8 cellular contexts compared by ENCODE assay signal in the genomic region with DNA sequence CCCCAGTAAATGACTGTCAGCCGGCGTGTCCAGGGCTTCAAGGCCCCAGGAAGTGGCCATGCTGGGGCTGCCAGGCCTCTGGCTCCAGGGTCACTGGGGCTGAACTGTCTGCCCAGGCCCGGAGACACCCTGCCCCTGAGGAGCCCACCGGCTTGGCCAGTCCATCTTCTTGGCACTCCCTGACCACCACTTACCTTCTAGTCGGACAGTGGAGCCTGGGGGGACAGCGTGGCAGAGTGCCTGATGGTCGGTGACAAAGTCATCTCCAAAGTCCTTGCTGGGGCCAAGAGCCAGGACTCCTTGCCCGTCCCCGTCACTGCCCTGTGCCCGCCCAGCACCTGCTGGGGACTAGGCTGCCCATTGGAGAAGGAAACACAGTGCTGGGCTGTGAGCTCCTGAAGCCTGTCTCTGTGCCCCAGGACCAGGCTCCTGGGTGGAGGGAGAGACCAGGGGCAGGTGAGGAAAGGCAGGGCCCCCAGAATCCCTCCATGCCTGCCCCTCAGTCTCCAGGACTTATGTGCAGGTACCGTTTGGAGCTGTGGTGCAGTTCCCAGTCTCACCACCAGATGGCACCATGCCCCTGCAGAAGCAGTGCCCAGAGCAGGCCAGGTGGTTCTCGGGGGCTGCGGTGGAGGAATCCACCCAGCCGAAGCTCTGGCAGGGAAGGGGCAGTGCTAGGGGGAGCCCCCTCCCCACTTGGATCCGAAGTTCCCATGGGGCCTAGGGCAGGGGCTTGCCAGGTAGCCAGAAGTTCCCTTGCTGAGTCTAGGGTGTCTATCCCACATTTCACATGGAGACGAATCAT. TPM values are rescaled to one million over a fixed set of nuclear protein-coding genes. Genes with fewer than 3 reads are reported as not detected.
A peak's percentile ranks its signal among the peaks of the same experiment; 100 is the strongest.
DNase-seq lines count a peak whose midpoint lies in the region; ATAC-seq and TF ChIP-seq lines count a peak whose summit lies in the region.

No MANE protein-coding gene starts in this region.

- H4K20me1 ChIP-seq in PC-9 (ENCODE audit: insufficient read depth), result peaks cover 3% of the 10 kb centered on the region; the same call in 1 of the 2 replicates
- no peaks in the 10 kb centered on the region for H4K20me1 ChIP-seq in fibroblast of lung (ENCODE audit: control insufficient read depth, extremely low read depth, insufficient read depth, low read length)
- no peaks in the 10 kb centered on the region for H4K20me1 ChIP-seq in neural cell (ENCODE audit: insufficient read depth)

- H3K36me3 Mint-ChIP-seq in CD4-positive, alpha-beta memory T cell, result no peaks in the 10 kb centered on the region

- H3K79me2 ChIP-seq in PC-9 (ENCODE audit: low read depth) (no peaks in the 10 kb centered on the region), fibroblast of lung (ENCODE audit: control insufficient read depth, insufficient read depth, low read length) (no peaks in the 10 kb centered on the region), neural cell (replicated peaks; ENCODE audit: insufficient read depth, low read length) (no peaks in the 10 kb centered on the region)

- no peak overlapping the region for H3K4me3 ChIP-seq in CD4-positive, alpha-beta memory T cell (ENCODE audit: low read length in 2 of 2)
- no peak overlapping the region for H3K4me3 ChIP-seq in HL-60 (replicated peaks; ENCODE audit: insufficient read depth, low read length)
- H3K4me3 ChIP-seq in PC-9, result no peak overlapping the region
- H3K4me3 ChIP-seq in fibroblast of lung (replicated peaks in 1 of 4; ENCODE audit: control extremely low read depth in 1 of 4, insufficient read depth in 1 of 4, low read depth in 3 of 4, low read length in 4 of 4), result no peak overlapping the region
- no peak overlapping the region for H3K4me3 ChIP-seq in neural cell (ENCODE audit: low read length)

- H3K27me3 Mint-ChIP-seq in CD4-positive, alpha-beta memory T cell, result peaks cover 0 to 3% of the 10 kb centered on the region in 2 donors

- no peak for TF ChIP-seq EP300 in neural cell (conservative IDR thresholded peaks at IDR 0.05; ENCODE audit: poor library complexity, severe bottlenecking)

- H2AFZ ChIP-seq in PC-9 (no peak overlapping the region), fibroblast of lung (ENCODE audit: low read length) (no peak overlapping the region), neural cell (ENCODE audit: low read depth, low read length) (no peak overlapping the region)

- H3K4me2 ChIP-seq in PC-9 (no peak overlapping the region), fibroblast of lung (ENCODE audit: extremely low read depth, insufficient read depth, low read length) (no peak overlapping the region), neural cell (ENCODE audit: low read length) (no peak overlapping the region)

- H3K9ac ChIP-seq in fibroblast of lung (ENCODE audit: insufficient read depth, low read length) (no peak overlapping the region), neural cell (ENCODE audit: low read length) (no peak overlapping the region)

- peak; percentile 69 to 85 (median 81) for DNase-seq in CD4-positive, alpha-beta memory T cell
- DNase-seq in HL-60 (ENCODE audit: low read depth in 1 of 2, low spot score in 1 of 2) (peak; percentile 38 to 65), PC-9 (peak; percentile 38 to 73), fibroblast of lung (ENCODE audit: low read depth in 2 of 2) (peak; percentile 58 to 66)
- peak; percentile 91 to 93 for DNase-seq in activated T-cell treated with anti-CD3 and anti-CD28 coated beads, Interleukin-2, amount 50 U/mL, for 48 hours
- peak; percentile 56 to 92 (median 83) for DNase-seq in stimulated activated naive CD4-positive, alpha-beta T cell (lab: John Stamatoyannopoulos, UW)

- H3K9me3 ChIP-seq in CD4-positive, alpha-beta memory T cell (ENCODE audit: control insufficient read depth in 1 of 2, low read length in 2 of 2), result no peaks in the 10 kb centered on the region
- H3K9me3 ChIP-seq in PC-9 (ENCODE audit: insufficient read depth, low read depth) (no peaks in the 10 kb centered on the region), fibroblast of lung (ENCODE audit: control insufficient read depth, insufficient read depth, low read depth, low read length) (no peaks in the 10 kb centered on the region), neural cell (ENCODE audit: low read length) (no peaks in the 10 kb centered on the region)

- ATAC-seq in HG03097 (IDR thresholded peaks at IDR 0.05; ENCODE audit: low FRiP score, unreplicated experiment), result no peak

- BruUV-seq in PC-9 (replicated peaks; lab: Mats Ljungman, UMichigan), result no TSS peak

- CTCF ChIA-PET in CD4-positive, alpha-beta memory T cell (lab: Charles Lee; ENCODE audit: partially characterized antibody), result interaction anchor here (0.6 to 3.0 kb wide), 15 partner anchors 18 to 300 kb away, joined by 3 to 31 read pairs (median 3); no protein-coding TSS in a partner anchor
- CTCF ChIA-PET in PC-9 (lab: Charles Lee), result interaction anchor here (0.6 kb wide), 1 partner anchor 126 kb away, joined by 11 read pairs; no protein-coding TSS in a partner anchor

- no peaks in the 10 kb centered on the region for H3K4me1 ChIP-seq in CD4-positive, alpha-beta memory T cell (ENCODE audit: insufficient read depth, low read length)
- H3K4me1 ChIP-seq in PC-9 (replicated peaks; ENCODE audit: insufficient read depth) (no peaks in the 10 kb centered on the region), fibroblast of lung (ENCODE audit: control insufficient read depth, extremely low read depth, insufficient read depth, low read length) (no peaks in the 10 kb centered on the region)

- no peaks in the 10 kb centered on the region for H3K9me3 Mint-ChIP-seq in CD4-positive, alpha-beta memory T cell

- TF ChIP-seq CTCF in HL-60 (IDR thresholded peaks at IDR 0.05; ENCODE audit: insufficient read depth, low read length) (peak; percentile 97), PC-9 (conservative IDR thresholded peaks at IDR 0.05) (peak; percentile 97), fibroblast of lung (conservative IDR thresholded peaks at IDR 0.05 in 1 of 2, IDR thresholded peaks at IDR 0.05 in 1 of 2; ENCODE audit: low read depth in 1 of 2, low read length in 2 of 2) (peak; percentile 95 to 98), neural cell (IDR thresholded peaks at IDR 0.05; ENCODE audit: poor library complexity, severe bottlenecking) (peak; percentile 99)

- peak; percentile 100 for TF ChIP-seq RAD21 in neural cell (conservative IDR thresholded peaks at IDR 0.05)

- POLR2A ChIA-PET in CD4-positive, alpha-beta memory T cell (lab: Charles Lee; ENCODE audit: partially characterized antibody), result interaction anchor here (0.7 to 1.1 kb wide), 3 partner anchors 8 to 82 kb away, joined by 3 to 4 read pairs (median 3); no protein-coding TSS in a partner anchor
- POLR2A ChIA-PET in PC-9 (lab: Charles Lee; ENCODE audit: unreplicated experiment), result no interaction called here

- no peak overlapping the region for H3K27ac Mint-ChIP-seq in CD4-positive, alpha-beta memory T cell

- peaks cover 0 to 5% (median 2%) of the 10 kb centered on the region in 4 donors for H3K4me1 Mint-ChIP-seq in CD4-positive, alpha-beta memory T cell

- no peaks in the 10 kb centered on the region for H3K9me2 ChIP-seq in PC-9 (ENCODE audit: insufficient read depth)
- H3K9me2 ChIP-seq in neural cell (ENCODE audit: insufficient read depth, low read length), result no peaks in the 10 kb centered on the region

- no peaks in the 10 kb centered on the region for H3K27me3 ChIP-seq in CD4-positive, alpha-beta memory T cell (ENCODE audit: insufficient read depth, low read length)
- H3K27me3 ChIP-seq in HL-60 (ENCODE audit: insufficient read depth, poor library complexity, severe bottlenecking) (peaks cover 7% of the 10 kb centered on the region), PC-9 (ENCODE audit: insufficient read depth, low read depth) (peaks cover 15% of the 10 kb centered on the region), fibroblast of lung (ENCODE audit: control insufficient read depth, insufficient read depth, low read length) (no peaks in the 10 kb centered on the region), neural cell (ENCODE audit: insufficient read depth, low read depth, low read length) (no peaks in the 10 kb centered on the region)

- H3F3A ChIP-seq in PC-9 (ENCODE audit: insufficient read depth, low read depth), result no peaks in the 10 kb centered on the region
- no peaks in the 10 kb centered on the region for H3F3A ChIP-seq in neural cell (ENCODE audit: insufficient read depth, low read length, poor library complexity, severe bottlenecking)

- H3K27ac ChIP-seq in CD4-positive, alpha-beta memory T cell (ENCODE audit: low read depth, low read length), result no peak overlapping the region
- H3K27ac ChIP-seq in HL-60 (replicated peaks), result no peak overlapping the region
- H3K27ac ChIP-seq in PC-9, result no peak overlapping the region
- H3K27ac ChIP-seq in fibroblast of lung (ENCODE audit: insufficient read depth, low read length), result no peak overlapping the region
- H3K27ac ChIP-seq in neural cell (ENCODE audit: low read length), result no peak overlapping the region

- H3K36me3 ChIP-seq in CD4-positive, alpha-beta memory T cell (ENCODE audit: insufficient read depth, low read length), result no peaks in the 10 kb centered on the region
- H3K36me3 ChIP-seq in PC-9 (ENCODE audit: low read depth), result no peaks in the 10 kb centered on the region
- H3K36me3 ChIP-seq in fibroblast of lung (ENCODE audit: control insufficient read depth, insufficient read depth, low read length), result no peaks in the 10 kb centered on the region
- H3K36me3 ChIP-seq in neural cell (ENCODE audit: insufficient read depth, low read length), result no peaks in the 10 kb centered on the region

- H3K4me3 Mint-ChIP-seq in CD4-positive, alpha-beta memory T cell, result no peak overlapping the region

- intact Hi-C loops in CD4-positive, alpha-beta memory T cell (cut with micrococcal nuclease), result loop anchor here (1.0 to 5.0 kb wide), 4 partner anchors 111 to 585 kb away; partner anchors contain the start of gene RTN4R
- intact Hi-C loops in PC-9 (cut with micrococcal nuclease; ENCODE audit: unreplicated experiment), result loop anchor here (1.0 to 10.0 kb wide), 5 partner anchors 81 to 538 kb away; no protein-coding TSS in a partner anchor

RNA-seq across cellular contexts. Expression of gene CCDC188, which starts 6.0 kb away (rescaled TPM):
- not detected for total RNA-seq in CD4-positive, alpha-beta memory T cell
- polyA plus RNA-seq in CD4-positive, alpha-beta memory T cell, result not detected
- total RNA-seq in PC-9 (2021) (not detected in 2 replicates), fibroblast of lung (0.33 TPM in 1 of 2 replicates, not detected in the other)
- polyA plus RNA-seq in fibroblast of lung (0.37 and 0.59 TPM in 2 replicates), neural cell (not detected in 2 replicates)
- 0.96 and 2.0 TPM in 2 replicates for polyA plus RNA-seq in fibroblast of lung (2012)
- polyA minus RNA-seq in fibroblast of lung (ENCODE audit: low replicate concordance) (not detected in 2 replicates), neural cell (not detected in 2 replicates)

RNA-seq across cellular contexts. Expression of gene ZDHHC8, which starts 25.2 kb away (rescaled TPM):
- 10 to 100 TPM; 80.0 to 81.7 TPM for total RNA-seq in CD4-positive, alpha-beta memory T cell
- 1 to 10 TPM; 1.0 to 7.0 TPM for polyA plus RNA-seq in CD4-positive, alpha-beta memory T cell
- total RNA-seq in PC-9 (2021), result 34.4 and 46.8 TPM in 2 replicates
- 2.8 and 6.6 TPM in 2 replicates for total RNA-seq in fibroblast of lung
- polyA plus RNA-seq in fibroblast of lung, result 26.2 and 31.3 TPM in 2 replicates
- polyA plus RNA-seq in fibroblast of lung (2012), result 42.0 and 49.0 TPM in 2 replicates
- 111 and 114 TPM in 2 replicates for polyA minus RNA-seq in fibroblast of lung (ENCODE audit: low replicate concordance)
- 4.5 and 11.4 TPM in 2 replicates for polyA plus RNA-seq in neural cell
- 5.6 and 7.3 TPM in 2 replicates for polyA minus RNA-seq in neural cell

RNA-seq across cellular contexts. Expression of gene TRMT2A, which starts 39.8 kb away (rescaled TPM):
- total RNA-seq in CD4-positive, alpha-beta memory T cell, result 100 to 1,000 TPM; 110 to 126 TPM
- 10 to 100 TPM; 28.0 to 37.5 TPM for polyA plus RNA-seq in CD4-positive, alpha-beta memory T cell
- 31.5 and 32.7 TPM in 2 replicates for total RNA-seq in PC-9 (2021)
- total RNA-seq in fibroblast of lung, result 38.8 and 52.2 TPM in 2 replicates
- polyA plus RNA-seq in fibroblast of lung, result 12.9 and 13.5 TPM in 2 replicates
- polyA plus RNA-seq in fibroblast of lung (2012), result 23.8 and 28.5 TPM in 2 replicates
- polyA minus RNA-seq in fibroblast of lung (ENCODE audit: low replicate concordance), result 28.7 and 36.2 TPM in 2 replicates
- 96.7 and 103 TPM in 2 replicates for polyA plus RNA-seq in neural cell
- polyA minus RNA-seq in neural cell, result 39.4 and 42.6 TPM in 2 replicates

RNA-seq across cellular contexts. Expression of gene RANBP1, which starts 40.9 kb away (rescaled TPM):
- total RNA-seq in CD4-positive, alpha-beta memory T cell, result 10 to 100 TPM; 61.9 to 67.9 TPM
- polyA plus RNA-seq in CD4-positive, alpha-beta memory T cell, result 100 to 1,000 TPM in 1 of 2 donors, 10 to 100 TPM in 1; 87.0 to 111 TPM
- 168 and 175 TPM in 2 replicates for total RNA-seq in PC-9 (2021)
- total RNA-seq in fibroblast of lung, result 87.8 and 88.5 TPM in 2 replicates
- 178 and 362 TPM in 2 replicates for polyA plus RNA-seq in fibroblast of lung
- 127 and 235 TPM in 2 replicates for polyA plus RNA-seq in fibroblast of lung (2012)
- polyA minus RNA-seq in fibroblast of lung (ENCODE audit: low replicate concordance), result 95.9 and 194 TPM in 2 replicates
- 341 and 360 TPM in 2 replicates for polyA plus RNA-seq in neural cell
- 159 and 183 TPM in 2 replicates for polyA minus RNA-seq in neural cell
